ENCODE assay signal across 9 cellular contexts in the genomic region with DNA sequence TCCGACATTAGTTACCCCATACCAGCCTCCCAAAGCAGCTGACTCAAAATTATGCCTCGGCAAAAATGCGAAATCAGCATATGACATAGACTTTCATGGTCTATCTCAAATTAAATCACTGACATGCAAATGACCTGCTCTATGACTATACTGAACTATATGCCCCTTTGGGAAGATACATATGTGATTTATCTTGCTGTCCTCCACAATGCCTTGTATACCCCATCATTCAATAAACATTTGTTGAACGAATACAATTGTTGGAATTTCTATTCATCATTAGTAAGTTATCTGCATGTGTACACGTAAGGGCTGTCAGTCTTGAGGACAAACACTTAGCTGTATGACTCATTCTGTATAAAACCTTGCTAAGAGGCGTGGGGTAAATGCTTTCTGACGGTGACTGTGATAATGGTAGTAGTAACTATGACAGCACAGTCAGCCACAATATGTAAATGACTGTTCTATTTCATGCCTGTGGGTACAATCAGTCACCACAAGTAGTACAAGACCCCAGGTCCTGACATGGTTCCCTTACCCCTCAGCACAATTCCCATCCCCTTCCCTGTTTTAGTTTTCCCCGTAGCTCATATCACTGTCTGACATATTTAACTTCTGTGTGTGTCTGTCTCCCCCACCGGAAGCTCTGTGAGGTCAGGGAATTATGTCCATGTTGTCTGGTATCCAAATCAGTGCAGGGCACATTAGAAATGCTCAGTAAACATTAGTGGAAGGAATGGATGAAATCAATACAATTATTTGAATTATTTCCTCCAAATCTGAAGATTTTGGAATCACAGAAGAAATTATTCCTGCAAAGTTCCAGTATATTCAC. TPM values are rescaled to one million over a fixed set of nuclear protein-coding genes. Genes with fewer than 3 reads are reported as not detected.
DNase-seq lines count a peak whose midpoint lies in the region; ATAC-seq and TF ChIP-seq lines count a peak whose summit lies in the region.
"Had no signal": no experiment of that assay in that cellular context is flagged by ENCODE, and none has a peak within 500 bp of the region (broad histone marks: within the 10 kb centered on the region; RNA-seq: fewer than 3 reads in every experiment).

No MANE protein-coding gene starts in this region.

- H3K79me2 ChIP-seq in GM23248 (ENCODE audit: insufficient read depth), result peaks cover 43% of the 10 kb centered on the region; the same call in 1 of the 2 replicates

- H3K4me1 ChIP-seq in GM23248 (ENCODE audit: insufficient read depth), result peaks cover 73% of the 10 kb centered on the region

- ATAC-seq in GM19395 (IDR thresholded peaks at IDR 0.05; ENCODE audit: unreplicated experiment), result no peak
- ATAC-seq in GM21423 (IDR thresholded peaks at IDR 0.05; ENCODE audit: unreplicated experiment), result no peak

- H3F3A ChIP-seq in GM23248 (ENCODE audit: insufficient read depth), result peaks cover 54% of the 10 kb centered on the region

- H3K4me3 ChIP-seq in AG04449 (ENCODE audit: low read depth, low read length), result no peak overlapping the region
- peak overlapping the region; percentile 31; the same call in 1 of the 2 replicates for H3K4me3 ChIP-seq in GM23248

- POLR2A ChIA-PET in AG04449 (lab: Yijun Ruan, JAX), result no interaction called here

- no peak overlapping the region for H2AFZ ChIP-seq in GM23248

- H3K27ac ChIP-seq in GM23248, result peak overlapping the region; percentile 73

- no peaks in the 10 kb centered on the region for H4K20me1 ChIP-seq in GM23248 (ENCODE audit: insufficient read depth)

- 14 to 17% methylated on average over 9 of the region's 9 CpGs for WGBS in GM23248 (ENCODE audit: low coverage in 1 of 2, low lambda C conversion rate in 2 of 2, missing lambda C conversion rate in 2 of 2), 2 experiments

- no peak for TF ChIP-seq CTCF in AG04449 (IDR thresholded peaks at IDR 0.05; ENCODE audit: insufficient read depth, low read length, missing control alignments)

- no peaks in the 10 kb centered on the region for H3K9me3 ChIP-seq in GM23248 (ENCODE audit: low read depth)

- H3K9me2 ChIP-seq in GM23248 (ENCODE audit: insufficient read depth), result no peaks in the 10 kb centered on the region

- in situ Hi-C loops in GM23248 (cut with MboI), result no loop called here

- no peaks in the 10 kb centered on the region for H3K36me3 ChIP-seq in GM23248 (ENCODE audit: low read depth)

- DNase-seq in AG04449 (ENCODE audit: low read depth, low spot score) (peak; percentile 51), GM23248 (peak; percentile 97), T1000 (lab: John Stamatoyannopoulos, UW) (peak; percentile 35), iris pigment epithelial cell (ENCODE audit: low read depth) (peak; percentile 94), NAMALWA (ENCODE audit: low spot score) (no peak), putamen (ENCODE audit: low spot score) (no peak)
- DNase-seq: DND-41 had no signal

- H3K4me2 ChIP-seq in GM23248 (ENCODE audit: unreplicated experiment), result peak overlapping the region; percentile 57

- H3K9ac ChIP-seq in GM23248, result peak overlapping the region; percentile 34; the same call in 1 of the 2 replicates

- CTCF ChIA-PET in AG04449 (lab: Yijun Ruan, JAX), result no interaction called here

- no peaks in the 10 kb centered on the region for H3K27me3 ChIP-seq in GM23248 (replicated peaks; ENCODE audit: insufficient read depth)

RNA-seq across cellular contexts. Expression of gene STXBP6, which starts 42.8 kb away (rescaled TPM):
- total RNA-seq in GM23248 (2014; rRNA removed; shearing (Covaris generic)), result 13.9 and 14.4 TPM in 2 replicates
- polyA plus RNA-seq in GM23248 (2016; fragmentation: Nextera tagmentation; extraction: Ambion mirVana), result 16.9 and 19.6 TPM in 2 replicates

Comparison
In these comparisons a context has a peak if more than half of its experiments do, and no peak if none do; other contexts are left out.
1. DNase-seq: peak in AG04449 (single experiment), GM23248 (single experiment), T1000 (single experiment) and iris pigment epithelial cell (single experiment); none in NAMALWA (single experiment) and putamen (single experiment).